ENCODE assay signal across 11 cellular contexts in genomic region chr12:48454675-48455074, GRCh38. TPM values are rescaled to one million over a fixed set of nuclear protein-coding genes. Genes with fewer than 3 reads are reported as not detected.
DNase-seq lines count a peak whose midpoint lies in the region; TF ChIP-seq lines count a peak whose summit lies in the region.
"Had no signal": no experiment of that assay in that cellular context is flagged by ENCODE, and none has a peak within 500 bp of the region (broad histone marks: within the 10 kb centered on the region; RNA-seq: fewer than 3 reads in every experiment).

No MANE protein-coding gene starts in this region.

- CTCF ChIA-PET in activated CD4-positive, alpha-beta memory T cell treated with anti-CD3 and anti-CD28 coated beads, Interleukin-2, amount 10 ng/mL, durations not matched to agents 7 days and 5 days (lab: Charles Lee): interaction anchor here (0.7 kb wide), 1 partner anchor 256 kb away, joined by 3 read pairs; no protein-coding TSS in a partner anchor

- no peaks in the 10 kb centered on the region for H3K9me3 Mint-ChIP-seq in activated CD4-positive, alpha-beta memory T cell treated with anti-CD3 and anti-CD28 coated beads, Interleukin-2, amount 10 ng/mL, durations not matched to agents 7 days and 5 days

- H3K36me3 Mint-ChIP-seq in activated CD4-positive, alpha-beta memory T cell treated with anti-CD3 and anti-CD28 coated beads, Interleukin-2, amount 10 ng/mL, durations not matched to agents 7 days and 5 days (ENCODE audit: low read depth): no peaks in the 10 kb centered on the region

- DNase-seq in NCI-H748 (lab: John Stamatoyannopoulos, UW; ENCODE audit: unreplicated experiment) (peak; percentile 6), NCI-H748 treated with DMSO at 0.1 percent for 48 hours (lab: John Stamatoyannopoulos, UW) (no peak), NOMO-1 treated with DMSO at 0.1 percent for 48 hours (lab: John Stamatoyannopoulos, UW; ENCODE audit: unreplicated experiment) (peak; percentile 60), epithelial cell of proximal tubule (ENCODE audit: low read depth) (no peak), stromal cell of bone marrow (ENCODE audit: low read depth) (peak; percentile 8), NCI-H345 (lab: John Stamatoyannopoulos, UW) (no peak), HuH-7 (ENCODE audit: low spot score) (no peak)
- no peak for DNase-seq in activated CD4-positive, alpha-beta memory T cell treated with anti-CD3 and anti-CD28 coated beads, Interleukin-2, amount 10 ng/mL, durations not matched to agents 7 days and 5 days
- DNase-seq: stimulated activated CD4-positive, alpha-beta T cell treated with anti-CD3 and anti-CD28 coated beads, Interleukin-15, amount 100 ng/mL, for 24 hours had no signal

- H3K4me3 ChIP-seq in epithelial cell of proximal tubule (ENCODE audit: low read depth, low read length): no peak overlapping the region
- H3K4me3 ChIP-seq: BLaER1 had no signal

- no peak overlapping the region for H3K4me3 Mint-ChIP-seq in activated CD4-positive, alpha-beta memory T cell treated with anti-CD3 and anti-CD28 coated beads, Interleukin-2, amount 10 ng/mL, durations not matched to agents 7 days and 5 days

- H3K27me3 Mint-ChIP-seq in activated CD4-positive, alpha-beta memory T cell treated with anti-CD3 and anti-CD28 coated beads, Interleukin-2, amount 10 ng/mL, durations not matched to agents 7 days and 5 days: peaks cover 25% of the 10 kb centered on the region

- TF ChIP-seq CTCF in epithelial cell of proximal tubule (conservative IDR thresholded peaks at IDR 0.05; ENCODE audit: low read depth, low read length): peak; percentile 57

- POLR2A ChIA-PET in activated CD4-positive, alpha-beta memory T cell treated with anti-CD3 and anti-CD28 coated beads, Interleukin-2, amount 10 ng/mL, durations not matched to agents 7 days and 5 days (lab: Charles Lee): no interaction called here

- no peaks in the 10 kb centered on the region for H3K4me1 Mint-ChIP-seq in activated CD4-positive, alpha-beta memory T cell treated with anti-CD3 and anti-CD28 coated beads, Interleukin-2, amount 10 ng/mL, durations not matched to agents 7 days and 5 days

- no peak overlapping the region for H3K27ac Mint-ChIP-seq in activated CD4-positive, alpha-beta memory T cell treated with anti-CD3 and anti-CD28 coated beads, Interleukin-2, amount 10 ng/mL, durations not matched to agents 7 days and 5 days

RNA-seq across cellular contexts. Expression of gene ANP32D, which starts 17.7 kb away (rescaled TPM):
- not detected in 2 replicates for total RNA-seq in epithelial cell of proximal tubule
- total RNA-seq in activated CD4-positive, alpha-beta memory T cell treated with anti-CD3 and anti-CD28 coated beads, Interleukin-2, amount 10 ng/mL, durations not matched to agents 7 days and 5 days: not detected
- total RNA-seq: LHCN-M2 had no signal

RNA-seq across cellular contexts. Expression of gene C12orf54, which starts 27.6 kb away (rescaled TPM):
- total RNA-seq in epithelial cell of proximal tubule: not detected in 2 replicates
- total RNA-seq in activated CD4-positive, alpha-beta memory T cell treated with anti-CD3 and anti-CD28 coated beads, Interleukin-2, amount 10 ng/mL, durations not matched to agents 7 days and 5 days: not detected
- total RNA-seq: LHCN-M2 had no signal

Comparison
In these comparisons a context has a peak if more than half of its experiments do, and no peak if none do; other contexts are left out.
1. DNase-seq: peak in NCI-H748 (single experiment), NOMO-1 treated with DMSO at 0.1 percent for 48 hours (single experiment) and stromal cell of bone marrow (single experiment); none in NCI-H748 treated with DMSO at 0.1 percent for 48 hours (single experiment), epithelial cell of proximal tubule (single experiment), NCI-H345 (single experiment), HuH-7 (single experiment) and activated CD4-positive, alpha-beta memory T cell treated with anti-CD3 and anti-CD28 coated beads, Interleukin-2, amount 10 ng/mL, durations not matched to agents 7 days and 5 days (single experiment).